ENCODE assay signal across 14 cellular contexts in the genomic region with DNA sequence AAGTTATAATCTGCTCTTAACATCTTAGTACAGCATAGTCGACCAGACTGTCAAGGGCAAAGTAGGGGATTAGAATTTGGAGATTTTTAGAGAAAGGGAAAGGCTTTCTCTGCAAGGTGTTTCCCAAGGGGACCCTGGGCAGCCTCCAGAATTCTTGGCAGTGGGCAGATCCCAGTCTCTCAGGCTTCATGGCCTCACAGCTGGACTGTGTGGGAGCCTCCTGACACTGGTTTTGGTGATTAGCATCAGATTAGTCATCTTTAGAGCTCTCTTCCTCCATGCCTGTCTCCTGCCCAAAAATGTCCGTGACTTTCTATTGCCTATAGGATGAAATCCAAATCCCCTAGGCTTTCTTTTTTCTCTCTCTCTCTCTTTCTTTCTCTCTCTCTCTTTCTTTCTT.
DNase-seq lines count a peak whose midpoint lies in the region; ATAC-seq, FAIRE-seq and TF ChIP-seq lines count a peak whose summit lies in the region.
"Had no signal": no experiment of that assay in that cellular context is flagged by ENCODE, and none has a peak within 500 bp of the region (broad histone marks: within the 10 kb centered on the region; RNA-seq: fewer than 3 reads in every experiment).

No MANE protein-coding gene starts in this region.

- no peaks in the 10 kb centered on the region for H3K36me3 Mint-ChIP-seq in astrocyte (ENCODE audit: low read depth, unreplicated experiment)
- H3K36me3 Mint-ChIP-seq in activated CD4-positive, alpha-beta memory T cell treated with anti-CD3 and anti-CD28 coated beads, Interleukin-2, amount 10 ng/mL, durations not matched to agents 7 days and 5 days (ENCODE audit: low read depth): no peaks in the 10 kb centered on the region

- TF ChIP-seq CTCF in astrocyte (IDR thresholded peaks at IDR 0.05; ENCODE audit: insufficient read depth, low read depth, low read length): no peak
- TF ChIP-seq CTCF in kidney (IDR thresholded peaks at IDR 0.05; ENCODE audit: borderline replicate concordance, extremely low read depth, insufficient read depth): no peak

- H3K9ac ChIP-seq in astrocyte (ENCODE audit: low read length): no peak overlapping the region
- no peak overlapping the region for H3K9ac ChIP-seq in kidney (ENCODE audit: low read length in 2 of 2)

- H3K27me3 Mint-ChIP-seq in astrocyte (ENCODE audit: low read depth, unreplicated experiment): peaks cover 2% of the 10 kb centered on the region
- peaks cover 1% of the 10 kb centered on the region for H3K27me3 Mint-ChIP-seq in activated CD4-positive, alpha-beta memory T cell treated with anti-CD3 and anti-CD28 coated beads, Interleukin-2, amount 10 ng/mL, durations not matched to agents 7 days and 5 days

- no peak overlapping the region for H2AFZ ChIP-seq in astrocyte (ENCODE audit: low read depth, low read length)
- H2AFZ ChIP-seq: hepatocyte had no signal

- FAIRE-seq in astrocyte (lab: Jason Lieb, UNC) (no peak), kidney (lab: Jason Lieb, UNC) (no peak)

- H3K9me3 Mint-ChIP-seq in astrocyte (ENCODE audit: unreplicated experiment): peaks cover 2% of the 10 kb centered on the region
- H3K9me3 Mint-ChIP-seq in activated CD4-positive, alpha-beta memory T cell treated with anti-CD3 and anti-CD28 coated beads, Interleukin-2, amount 10 ng/mL, durations not matched to agents 7 days and 5 days: no peaks in the 10 kb centered on the region
- H3K9me3 Mint-ChIP-seq: activated T-helper 2 cell treated with anti-CD3 and anti-CD28 coated beads, Interferon-gamma antibody, Interleukin-2, Interleukin-4, amounts not matched to agents 10 μg/mL and 5 μg/mL and 100 μg/mL, durations not matched to agents 14 hours and 24 hours and 36 hours; HFFc6 had no signal

- H3K36me3 ChIP-seq in astrocyte (ENCODE audit: insufficient read depth, low read length) (no peaks in the 10 kb centered on the region), kidney (ENCODE audit: control insufficient read depth in 1 of 2, insufficient read depth in 2 of 2, low read length in 2 of 2) (no peaks in the 10 kb centered on the region)
- H3K36me3 ChIP-seq: thoracic aorta had no signal

- POLR2A ChIA-PET in activated CD4-positive, alpha-beta memory T cell treated with anti-CD3 and anti-CD28 coated beads, Interleukin-2, amount 10 ng/mL, durations not matched to agents 7 days and 5 days (lab: Charles Lee): no interaction called here

- intact Hi-C loops in kidney (cut with DNase I): no loop called here

- CTCF ChIA-PET in activated CD4-positive, alpha-beta memory T cell treated with anti-CD3 and anti-CD28 coated beads, Interleukin-2, amount 10 ng/mL, durations not matched to agents 7 days and 5 days (lab: Charles Lee): no interaction called here

- H3K27me3 ChIP-seq in astrocyte (ENCODE audit: insufficient read depth, low read length): no peaks in the 10 kb centered on the region
- H3K27me3 ChIP-seq: hepatocyte had no signal

- H3K4me1 ChIP-seq in astrocyte (ENCODE audit: insufficient read depth, low read length) (no peaks in the 10 kb centered on the region), kidney (ENCODE audit: control insufficient read depth in 1 of 2, insufficient read depth in 1 of 2, low read depth in 1 of 2, low read length in 2 of 2) (no peaks in the 10 kb centered on the region)

- DNase-seq in astrocyte (ENCODE audit: low read depth): peak; percentile 4
- no peak for DNase-seq in activated CD4-positive, alpha-beta memory T cell treated with anti-CD3 and anti-CD28 coated beads, Interleukin-2, amount 10 ng/mL, durations not matched to agents 7 days and 5 days
- no peak for DNase-seq in stimulated activated CD4-positive, alpha-beta T cell treated with anti-CD3 and anti-CD28 coated beads, Interleukin-15, amount 100 ng/mL, for 24 hours
- no peak for DNase-seq in activated T-cell treated with anti-CD3 and anti-CD28 coated beads, Interleukin-2, amount 50 U/mL, for 1 hour
- DNase-seq in kidney: no peak
- DNase-seq: HFFc6, NCI-H2081 treated with DMSO at 0.1 percent for 48 hours had no signal

- no peak overlapping the region for H3K4me2 ChIP-seq in astrocyte (ENCODE audit: low read length)
- H3K4me2 ChIP-seq: hepatocyte had no signal

- peak; percentile 18 for ATAC-seq in GM18498 (IDR thresholded peaks at IDR 0.05; ENCODE audit: unreplicated experiment)
- peak; percentile 14 for ATAC-seq in GM21367 (IDR thresholded peaks at IDR 0.05; ENCODE audit: unreplicated experiment)
- peak; percentile 7 for ATAC-seq in HG02973 (IDR thresholded peaks at IDR 0.05; ENCODE audit: unreplicated experiment)

- no peak overlapping the region for H3K27ac Mint-ChIP-seq in astrocyte (ENCODE audit: unreplicated experiment)
- no peak overlapping the region for H3K27ac Mint-ChIP-seq in activated CD4-positive, alpha-beta memory T cell treated with anti-CD3 and anti-CD28 coated beads, Interleukin-2, amount 10 ng/mL, durations not matched to agents 7 days and 5 days
- H3K27ac Mint-ChIP-seq: activated T-helper 2 cell treated with anti-CD3 and anti-CD28 coated beads, Interferon-gamma antibody, Interleukin-2, Interleukin-4, amounts not matched to agents 10 μg/mL and 5 μg/mL and 100 μg/mL, durations not matched to agents 14 hours and 24 hours and 36 hours; HFFc6 had no signal

- no peaks in the 10 kb centered on the region for H3K79me2 ChIP-seq in astrocyte (ENCODE audit: insufficient read depth, low read length)
- H3K79me2 ChIP-seq: hepatocyte had no signal

- no peaks in the 10 kb centered on the region for H4K20me1 ChIP-seq in astrocyte (ENCODE audit: insufficient read depth, low read length)

- H3K27ac ChIP-seq in astrocyte (ENCODE audit: low read depth, low read length): no peak overlapping the region
- H3K27ac ChIP-seq in kidney (ENCODE audit: low read depth in 2 of 2, low read length in 2 of 2): no peak overlapping the region
- H3K27ac ChIP-seq: hepatocyte, HL-60, thoracic aorta had no signal

- no peak overlapping the region for H3K4me3 ChIP-seq in astrocyte (ENCODE audit: insufficient read depth, low read depth, low read length)
- H3K4me3 ChIP-seq in kidney (ENCODE audit: low read length in 2 of 2): no peak overlapping the region
- H3K4me3 ChIP-seq: hepatocyte, thoracic aorta had no signal

- H3K4me1 Mint-ChIP-seq in astrocyte (ENCODE audit: low read depth, unreplicated experiment): peaks cover 33% of the 10 kb centered on the region
- no peaks in the 10 kb centered on the region for H3K4me1 Mint-ChIP-seq in activated CD4-positive, alpha-beta memory T cell treated with anti-CD3 and anti-CD28 coated beads, Interleukin-2, amount 10 ng/mL, durations not matched to agents 7 days and 5 days

- H3K9me3 ChIP-seq in astrocyte (ENCODE audit: insufficient read depth, low read depth, low read length): no peaks in the 10 kb centered on the region
- H3K9me3 ChIP-seq in kidney (ENCODE audit: control insufficient read depth in 1 of 2, low read length in 2 of 2): no peaks in the 10 kb centered on the region
- H3K9me3 ChIP-seq: thoracic aorta had no signal

- H3K4me3 Mint-ChIP-seq in astrocyte (ENCODE audit: unreplicated experiment): no peak overlapping the region
- no peak overlapping the region for H3K4me3 Mint-ChIP-seq in activated CD4-positive, alpha-beta memory T cell treated with anti-CD3 and anti-CD28 coated beads, Interleukin-2, amount 10 ng/mL, durations not matched to agents 7 days and 5 days
- H3K4me3 Mint-ChIP-seq: HFFc6 had no signal
